Comparison of ENCODE assay signal across 8 cellular contexts in the genomic region with DNA sequence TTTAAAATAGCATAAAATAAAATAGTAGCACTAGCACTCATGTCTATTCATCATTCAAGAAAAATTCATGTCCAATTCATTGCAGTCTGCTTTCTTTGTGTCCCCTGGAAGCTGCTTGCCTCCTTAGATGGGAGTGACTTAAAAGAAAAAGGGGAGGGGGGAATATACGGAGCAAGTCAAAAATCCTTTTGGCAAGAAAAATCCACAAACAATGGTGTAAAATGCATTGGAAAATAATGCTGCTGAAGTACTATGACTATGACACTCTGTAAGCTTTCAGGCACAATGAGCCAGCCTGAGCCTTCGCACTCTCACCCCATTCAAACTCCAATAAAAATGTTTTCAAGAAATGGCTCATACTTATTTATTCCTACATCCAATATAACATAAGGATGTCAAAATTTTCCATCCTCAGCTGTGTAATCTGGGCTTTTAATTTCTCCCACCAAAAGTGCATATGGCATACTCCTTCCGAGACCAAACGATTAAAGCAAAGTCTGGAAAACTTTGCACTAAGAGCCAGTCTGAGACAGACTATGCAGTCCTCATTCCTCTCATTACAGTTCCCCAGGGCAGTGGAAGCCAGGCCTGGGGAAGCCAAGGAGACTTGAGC. TPM values are rescaled to one million over a fixed set of nuclear protein-coding genes. Genes with fewer than 3 reads are reported as not detected.
A peak's percentile ranks its signal among the peaks of the same experiment; 100 is the strongest.
DNase-seq lines count a peak whose midpoint lies in the region; ATAC-seq and TF ChIP-seq lines count a peak whose summit lies in the region.

No MANE protein-coding gene starts in this region.

- no peaks in the 10 kb centered on the region for H3K27me3 ChIP-seq in adrenal gland

- peak overlapping the region; percentile 100 for H3K27ac Mint-ChIP-seq in T-helper 2 cell treated with Interferon-gamma antibody and Interleukin-4, amounts not matched to agents 5 μg/mL and 100 μg/mL, for 36 hours
- peak overlapping the region; percentile 92 for H3K27ac Mint-ChIP-seq in stimulated activated effector memory CD8-positive, alpha-beta T cell treated with anti-CD3 and anti-CD28 coated beads, Interleukin-12 subunit alpha, Interleukin-12 subunit beta, amount 100 ng/mL, for 72 hours

- no peak for TF ChIP-seq POLR2A in adrenal gland (IDR thresholded peaks at IDR 0.05)

- peak overlapping the region; percentile 72 to 91 (median 88) for H3K27ac ChIP-seq in adrenal gland

- H3K4me3 ChIP-seq in adrenal gland = peak overlapping the region in 2 of 4 donors; percentile 55 to 58
- H3K4me3 ChIP-seq in iPS-18c (ENCODE audit: insufficient read depth, low read depth, low read length) = peak overlapping the region; percentile 54; the same call in 1 of the 2 replicates

- no peaks in the 10 kb centered on the region for H3K9me3 Mint-ChIP-seq in T-helper 2 cell treated with Interferon-gamma antibody and Interleukin-4, amounts not matched to agents 5 μg/mL and 100 μg/mL, for 36 hours
- H3K9me3 Mint-ChIP-seq in stimulated activated effector memory CD8-positive, alpha-beta T cell treated with anti-CD3 and anti-CD28 coated beads, Interleukin-12 subunit alpha, Interleukin-12 subunit beta, amount 100 ng/mL, for 72 hours = no peaks in the 10 kb centered on the region

- H3K9me3 ChIP-seq in adrenal gland (replicated peaks in 1 of 3) (no peaks in the 10 kb centered on the region), iPS-18c (ENCODE audit: control insufficient read depth, insufficient read depth, low read length) (no peaks in the 10 kb centered on the region)

- peaks cover 52% of the 10 kb centered on the region for H3K4me1 Mint-ChIP-seq in T-helper 2 cell treated with Interferon-gamma antibody and Interleukin-4, amounts not matched to agents 5 μg/mL and 100 μg/mL, for 36 hours (ENCODE audit: low read depth)
- H3K4me1 Mint-ChIP-seq in stimulated activated effector memory CD8-positive, alpha-beta T cell treated with anti-CD3 and anti-CD28 coated beads, Interleukin-12 subunit alpha, Interleukin-12 subunit beta, amount 100 ng/mL, for 72 hours = peaks cover 47% of the 10 kb centered on the region

- intact Hi-C loops in adrenal gland (cut with DNase I) = no loop called here

- no peak for ATAC-seq in stimulated activated effector memory CD8-positive, alpha-beta T cell treated with anti-CD3 and anti-CD28 coated beads, Interleukin-12 subunit alpha, Interleukin-12 subunit beta, amount 100 ng/mL, for 72 hours
- no peak for ATAC-seq in HG03442 (IDR thresholded peaks at IDR 0.05; ENCODE audit: unreplicated experiment)

- no peak for DNase-seq in T-helper 2 cell treated with Interferon-gamma antibody and Interleukin-4, amounts not matched to agents 5 μg/mL and 100 μg/mL, for 36 hours (ENCODE audit: low spot score)
- DNase-seq in T-helper 2 cell = no peak
- peak in 1 of 7 donors; percentile 52 for DNase-seq in adrenal gland
- no peak for DNase-seq in stimulated activated effector memory CD8-positive, alpha-beta T cell treated with anti-CD3 and anti-CD28 coated beads, Interleukin-12 subunit alpha, Interleukin-12 subunit beta, amount 100 ng/mL, for 72 hours (ENCODE audit: low spot score in 2 of 2)
- no peak for DNase-seq in SIG-M5 (lab: John Stamatoyannopoulos, UW)
- DNase-seq in AG08395 (ENCODE audit: low spot score) = no peak

- TF ChIP-seq CTCF in adrenal gland (IDR thresholded peaks at IDR 0.05) = no peak

- peak overlapping the region; percentile 90 for H3K4me3 Mint-ChIP-seq in T-helper 2 cell treated with Interferon-gamma antibody and Interleukin-4, amounts not matched to agents 5 μg/mL and 100 μg/mL, for 36 hours
- H3K4me3 Mint-ChIP-seq in stimulated activated effector memory CD8-positive, alpha-beta T cell treated with anti-CD3 and anti-CD28 coated beads, Interleukin-12 subunit alpha, Interleukin-12 subunit beta, amount 100 ng/mL, for 72 hours = peak overlapping the region; percentile 76

- H3K4me1 ChIP-seq in adrenal gland (replicated peaks in 1 of 2) = peaks cover 0 to 5% of the 10 kb centered on the region in 2 donors

- H3K36me3 ChIP-seq in adrenal gland (replicated peaks in 1 of 2) = no peaks in the 10 kb centered on the region

- H3K27me3 Mint-ChIP-seq in T-helper 2 cell treated with Interferon-gamma antibody and Interleukin-4, amounts not matched to agents 5 μg/mL and 100 μg/mL, for 36 hours (ENCODE audit: low read depth) = no peaks in the 10 kb centered on the region

- 35 to 41% (median 39%) methylated on average over 4 of the region's 4 CpGs for WGBS in adrenal gland, 4 donors

- H3K36me3 Mint-ChIP-seq in T-helper 2 cell treated with Interferon-gamma antibody and Interleukin-4, amounts not matched to agents 5 μg/mL and 100 μg/mL, for 36 hours (ENCODE audit: low read depth) = peaks cover 17% of the 10 kb centered on the region
- peaks cover 46% of the 10 kb centered on the region for H3K36me3 Mint-ChIP-seq in stimulated activated effector memory CD8-positive, alpha-beta T cell treated with anti-CD3 and anti-CD28 coated beads, Interleukin-12 subunit alpha, Interleukin-12 subunit beta, amount 100 ng/mL, for 72 hours

RNA-seq across cellular contexts. Expression of a gene that starts 0.8 kb away (rescaled TPM):
- total RNA-seq in adrenal gland = 10 to 100 TPM in 7 of 8 donors, 1 to 10 TPM in 1; 6.6 to 47.9 (median 19.7) TPM
- polyA plus RNA-seq in adrenal gland = 10 to 100 TPM in 1 of 3 donors, 1 to 10 TPM in 2; 8.0 to 14.7 (median 8.6) TPM
